ENCODE assay signal across 17 cellular contexts in genomic region chr1:19086176-19086875, GRCh38.
DNase-seq lines count a peak whose midpoint lies in the region; ATAC-seq and TF ChIP-seq lines count a peak whose summit lies in the region.
"Had no signal": no experiment of that assay in that cellular context is flagged by ENCODE, and none has a peak within 500 bp of the region (broad histone marks: within the 10 kb centered on the region; RNA-seq: fewer than 3 reads in every experiment).

No MANE protein-coding gene starts in this region.

- no peak for TF ChIP-seq EP300 in upper lobe of left lung (IDR thresholded peaks at IDR 0.05)

- H3K9me3 ChIP-seq in breast epithelium (no peaks in the 10 kb centered on the region), esophagus (ENCODE audit: control insufficient read depth in 2 of 2, insufficient read depth in 1 of 2, low read depth in 1 of 2, low read length in 1 of 2) (no peaks in the 10 kb centered on the region), lung (ENCODE audit: control insufficient read depth in 2 of 2, insufficient read depth in 1 of 2, low read length in 1 of 2) (no peaks in the 10 kb centered on the region), upper lobe of left lung (no peaks in the 10 kb centered on the region)
- H3K9me3 ChIP-seq: BLaER1 treated with 17β-estradiol and CSF1 and Interleukin-3, amounts not matched to agents 10 nM and 100 nM; SJSA1; spleen had no signal

- no peaks in the 10 kb centered on the region for H3K36me3 ChIP-seq in breast epithelium
- peaks cover 30 to 47% of the 10 kb centered on the region in 2 donors for H3K36me3 ChIP-seq in esophagus (ENCODE audit: control insufficient read depth in 2 of 2, insufficient read depth in 2 of 2, low read length in 1 of 2)
- peaks cover 14 to 71% of the 10 kb centered on the region in 2 donors for H3K36me3 ChIP-seq in lung (ENCODE audit: control insufficient read depth in 2 of 2, insufficient read depth in 2 of 2, low read length in 2 of 2)
- peaks cover 62 to 97% (median 82%) of the 10 kb centered on the region in 4 donors for H3K36me3 ChIP-seq in upper lobe of left lung

- peaks cover 71% of the 10 kb centered on the region for H3K36me3 Mint-ChIP-seq in MCF 10A (ENCODE audit: insufficient read depth, unreplicated experiment)

- POLR2A ChIA-PET in MCF 10A (lab: Yijun Ruan, JAX), result interaction anchor here (0.9 kb wide), 1 partner anchor 135 kb away, joined by 6 read pairs; no protein-coding TSS in a partner anchor

- H3K27ac Mint-ChIP-seq in MCF 10A (ENCODE audit: low read depth, unreplicated experiment), result no peak overlapping the region
- H3K27ac Mint-ChIP-seq: naive thymus-derived CD4-positive, alpha-beta T cell had no signal

- WGBS in esophagus, 2 donors, result 62 to 75% methylated on average over 20 to 21 of the region's 21 CpGs
- WGBS in lung, 2 donors, result 77 to 87% methylated on average over 21 of the region's 21 CpGs
- 73 to 75% methylated on average over 13 to 21 of the region's 21 CpGs for WGBS in upper lobe of left lung, 2 donors

- no peaks in the 10 kb centered on the region for H3K4me1 ChIP-seq in breast epithelium
- H3K4me1 ChIP-seq in esophagus (ENCODE audit: control insufficient read depth in 2 of 2, insufficient read depth in 2 of 2, low read length in 1 of 2), result peaks cover 2 to 14% of the 10 kb centered on the region in 2 donors
- H3K4me1 ChIP-seq in lung (ENCODE audit: control insufficient read depth in 2 of 2, insufficient read depth in 2 of 2, low read length in 2 of 2), result peaks cover 0 to 9% of the 10 kb centered on the region in 2 donors
- H3K4me1 ChIP-seq in upper lobe of left lung, result peaks cover 7 to 28% (median 21%) of the 10 kb centered on the region in 4 donors

- no peak overlapping the region for H3K4me3 ChIP-seq in breast epithelium
- H3K4me3 ChIP-seq in esophagus (ENCODE audit: low read depth in 1 of 2, low read length in 2 of 2), result no peak overlapping the region
- H3K4me3 ChIP-seq in lung, result no peak overlapping the region
- no peak overlapping the region for H3K4me3 ChIP-seq in upper lobe of left lung
- H3K4me3 ChIP-seq: BLaER1 treated with 17β-estradiol and CSF1 and Interleukin-3, amounts not matched to agents 10 nM and 100 nM; SJSA1; spleen had no signal

- CTCF ChIA-PET in MCF 10A (lab: Yijun Ruan, JAX), result interaction anchor here (1.0 to 1.4 kb wide), 2 partner anchors 86 to 202 kb away, joined by 3 read pairs; no protein-coding TSS in a partner anchor

- no TSS peak for BruUV-seq in MCF 10A (replicated peaks; lab: Mats Ljungman, UMichigan)

- TF ChIP-seq POLR2A in breast epithelium (IDR thresholded peaks at IDR 0.05) (no peak), upper lobe of left lung (IDR thresholded peaks at IDR 0.05) (no peak)

- TF ChIP-seq CTCF in breast epithelium (IDR thresholded peaks at IDR 0.05) (no peak), MCF 10A (IDR thresholded peaks at IDR 0.05; ENCODE audit: unreplicated experiment) (no peak), lung (IDR thresholded peaks at IDR 0.05; ENCODE audit: control extremely low read depth, extremely low read depth) (no peak), upper lobe of left lung (IDR thresholded peaks at IDR 0.05) (no peak)

- no peaks in the 10 kb centered on the region for H3K27me3 Mint-ChIP-seq in MCF 10A (ENCODE audit: insufficient read depth, unreplicated experiment)
- H3K27me3 Mint-ChIP-seq: naive thymus-derived CD4-positive, alpha-beta T cell had no signal

- ATAC-seq in lung (ENCODE audit: insufficient read depth, low FRiP score) (no peak), upper lobe of left lung (ENCODE audit: low FRiP score in 2 of 2) (peak in 1 of 2 donors; percentile 35), HG03457 (IDR thresholded peaks at IDR 0.05; ENCODE audit: unreplicated experiment) (no peak), HG03095 (IDR thresholded peaks at IDR 0.05; ENCODE audit: unreplicated experiment) (no peak)
- ATAC-seq: naive thymus-derived CD4-positive, alpha-beta T cell had no signal

- no peak overlapping the region for H3K4me3 Mint-ChIP-seq in MCF 10A (ENCODE audit: unreplicated experiment)
- H3K4me3 Mint-ChIP-seq: naive thymus-derived CD4-positive, alpha-beta T cell had no signal

- H3K27me3 ChIP-seq in breast epithelium, result no peaks in the 10 kb centered on the region
- H3K27me3 ChIP-seq in esophagus (ENCODE audit: control insufficient read depth in 1 of 2, insufficient read depth in 2 of 2, low read length in 2 of 2), result no peaks in the 10 kb centered on the region
- H3K27me3 ChIP-seq in lung (ENCODE audit: control insufficient read depth, insufficient read depth), result no peaks in the 10 kb centered on the region
- H3K27me3 ChIP-seq in upper lobe of left lung, result no peaks in the 10 kb centered on the region
- H3K27me3 ChIP-seq: BLaER1 treated with 17β-estradiol and CSF1 and Interleukin-3, amounts not matched to agents 10 nM and 100 nM; SJSA1; spleen had no signal

- H3K27ac ChIP-seq in breast epithelium (peak overlapping the region; percentile 26 to 75), esophagus (ENCODE audit: low read depth in 2 of 2, low read length in 1 of 2) (peak overlapping the region; percentile 18 to 70), lung (ENCODE audit: low read depth in 1 of 2, low read length in 1 of 2) (peak overlapping the region in 1 of 2 donors; percentile 64), upper lobe of left lung (peak overlapping the region; percentile 34 to 77 (median 67))
- H3K27ac ChIP-seq: BLaER1 treated with 17β-estradiol and CSF1 and Interleukin-3, amounts not matched to agents 10 nM and 100 nM; SJSA1 had no signal

- intact Hi-C loops in breast epithelium (cut with DNase I; ENCODE audit: low total_unique reads), result no loop called here
- intact Hi-C loops in MCF 10A (cut with micrococcal nuclease), result no loop called here

- DNase-seq in breast epithelium (ENCODE audit: low spot score in 2 of 2) (peak in 1 of 2 donors; percentile 54), MCF 10A (ENCODE audit: unreplicated experiment) (no peak), lung (ENCODE audit: low spot score) (peak; percentile 46), upper lobe of left lung (peak in 1 of 2 donors; percentile 65), NCI-H2171 (lab: John Stamatoyannopoulos, UW) (no peak)
- DNase-seq: activated CD4-positive, alpha-beta T cell treated with anti-CD3 and anti-CD28 coated beads for 1 hour; anterior cingulate cortex; KG1; naive thymus-derived CD4-positive, alpha-beta T cell; NCI-H1048; NCI-H526 treated with DMSO at 0.1 percent for 48 hours; spleen had no signal

- H3K4me1 Mint-ChIP-seq in MCF 10A (ENCODE audit: insufficient read depth, unreplicated experiment), result peaks cover 17% of the 10 kb centered on the region

- H3K9me3 Mint-ChIP-seq in MCF 10A (ENCODE audit: unreplicated experiment), result no peaks in the 10 kb centered on the region
